ENCODE assay signal across 8 cellular contexts in the genomic region with DNA sequence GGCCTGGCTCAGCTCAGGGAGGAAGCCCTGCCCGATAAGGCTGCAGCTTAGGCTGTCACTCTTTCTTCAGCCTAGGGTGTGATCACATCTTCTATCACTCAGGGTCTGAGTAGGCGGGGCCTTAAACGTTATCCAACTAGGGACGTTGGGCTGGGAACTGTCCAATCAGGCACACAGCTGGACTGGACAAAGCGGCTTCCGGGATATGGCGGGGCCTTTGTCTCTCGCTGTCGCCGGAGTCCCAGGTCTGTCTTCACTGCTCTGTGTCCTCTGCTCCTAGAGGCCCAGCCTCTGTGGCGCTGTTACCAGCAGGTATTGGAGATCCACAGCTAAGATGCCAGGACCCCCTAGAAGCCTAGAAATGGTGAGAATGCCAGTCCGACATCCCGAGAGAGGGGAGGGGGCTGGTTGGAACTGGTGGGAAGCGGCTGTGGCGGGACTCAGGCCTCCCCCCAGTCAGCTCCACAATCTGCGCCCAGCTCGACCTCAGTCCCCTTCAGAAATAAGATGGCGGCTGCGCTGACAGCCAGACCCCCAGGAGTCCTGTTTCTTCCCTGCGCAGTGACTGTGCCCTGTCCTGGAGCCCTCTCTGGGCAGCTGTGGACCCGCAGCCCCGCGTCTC. TPM values are rescaled to one million over a fixed set of nuclear protein-coding genes. Genes with fewer than 3 reads are reported as not detected.
A peak's percentile ranks its signal among the peaks of the same experiment; 100 is the strongest.
DNase-seq lines count a peak whose midpoint lies in the region; ATAC-seq and TF ChIP-seq lines count a peak whose summit lies in the region.

A gene (plus strand): TSS at position 214 of the 622 bp plus-strand sequence. CDS start 121 bp downstream, at position 335.

- peaks cover 6% of the 10 kb centered on the region for H3K4me1 ChIP-seq in neural progenitor cell
- peaks cover 6% of the 10 kb centered on the region for H3K4me1 ChIP-seq in stomach smooth muscle (ENCODE audit: control insufficient read depth, insufficient read depth, low read length)

- peak within 1 kb of the TSS; percentile 88 for H3K4me2 ChIP-seq in neural progenitor cell

- peak within 1 kb of the TSS; percentile 95 for H3K4me3 Mint-ChIP-seq in neural progenitor cell

- H3K27me3 ChIP-seq in HL-60 (ENCODE audit: insufficient read depth, poor library complexity, severe bottlenecking) (no peaks in the 10 kb centered on the region), neural progenitor cell (no peaks in the 10 kb centered on the region), stomach smooth muscle (ENCODE audit: control insufficient read depth in 1 of 2, insufficient read depth in 2 of 2, low read length in 2 of 2) (no peaks in the 10 kb centered on the region)

- H3K27ac ChIP-seq in C4-2B (peak within 1 kb of the TSS; percentile 80), HL-60 (replicated peaks) (peak within 1 kb of the TSS; percentile 69), RWPE1 (peak within 1 kb of the TSS; percentile 87), neural progenitor cell (peak within 1 kb of the TSS; percentile 100), stomach smooth muscle (ENCODE audit: low read length) (peak within 1 kb of the TSS; percentile 67)

- DNase-seq in HL-60 (ENCODE audit: low read depth in 1 of 2, low spot score in 1 of 2) (peak; percentile 60 to 78), RWPE1 (ENCODE audit: low spot score) (peak; percentile 92), foreskin melanocyte (peak; percentile 93), neural progenitor cell (ENCODE audit: low spot score) (peak; percentile 97)
- DNase-seq in activated naive CD4-positive, alpha-beta T cell (lab: John Stamatoyannopoulos, UW): peak; percentile 19 to 51 (median 40)

- peaks cover 13% of the 10 kb centered on the region for H3F3A ChIP-seq in neural progenitor cell (ENCODE audit: low read depth)

- no peaks in the 10 kb centered on the region for H3K4me1 Mint-ChIP-seq in neural progenitor cell

- peaks cover 48% of the 10 kb centered on the region for H3K79me2 ChIP-seq in neural progenitor cell (ENCODE audit: low read depth)

- ATAC-seq in GM19452 (IDR thresholded peaks at IDR 0.05; ENCODE audit: unreplicated experiment): peak; percentile 99

- peaks cover 31% of the 10 kb centered on the region for H3K9me3 Mint-ChIP-seq in neural progenitor cell

- H3K36me3 ChIP-seq in neural progenitor cell: peaks cover 6% of the 10 kb centered on the region
- no peaks in the 10 kb centered on the region for H3K36me3 ChIP-seq in stomach smooth muscle (ENCODE audit: control insufficient read depth in 2 of 2, insufficient read depth in 2 of 2, low read length in 2 of 2)

- no peaks in the 10 kb centered on the region for H4K20me1 ChIP-seq in neural progenitor cell (ENCODE audit: low read depth)

- CTCF ChIA-PET in RWPE1 (lab: Yijun Ruan, JAX): interaction anchor here (0.6 kb wide), 1 partner anchor 331 kb away, joined by 4 read pairs; no protein-coding TSS in a partner anchor

- POLR2A ChIA-PET in RWPE1 (lab: Yijun Ruan, JAX; ENCODE audit: low non-redundant PET): no interaction called here

- peak within 1 kb of the TSS; percentile 100 for H3K27ac Mint-ChIP-seq in neural progenitor cell

- H3K9me3 ChIP-seq in neural progenitor cell (ENCODE audit: low read depth): no peaks in the 10 kb centered on the region
- H3K9me3 ChIP-seq in stomach smooth muscle (ENCODE audit: control insufficient read depth in 2 of 2, low read length in 2 of 2): no peaks in the 10 kb centered on the region

- TF ChIP-seq CTCF in C4-2B (conservative IDR thresholded peaks at IDR 0.05) (no peak), HL-60 (IDR thresholded peaks at IDR 0.05; ENCODE audit: insufficient read depth, low read length) (no peak), RWPE1 (conservative IDR thresholded peaks at IDR 0.05; ENCODE audit: low read depth) (no peak), neural progenitor cell (IDR thresholded peaks at IDR 0.05) (no peak)

- H3K9ac ChIP-seq in neural progenitor cell (peak within 1 kb of the TSS; percentile 99), stomach smooth muscle (ENCODE audit: low read length in 2 of 2) (peak within 1 kb of the TSS; percentile 94 to 96)

- peak within 1 kb of the TSS; percentile 70 for H2AFZ ChIP-seq in neural progenitor cell (replicated peaks)

- H3K36me3 Mint-ChIP-seq in neural progenitor cell: peaks cover 33% of the 10 kb centered on the region

- peak within 1 kb of the TSS; percentile 52 for H3K4me3 ChIP-seq in HL-60 (replicated peaks; ENCODE audit: insufficient read depth, low read length)
- peak within 1 kb of the TSS; percentile 89 for H3K4me3 ChIP-seq in neural progenitor cell
- H3K4me3 ChIP-seq in stomach smooth muscle (ENCODE audit: low read length in 2 of 2): peak within 1 kb of the TSS; percentile 94 to 96

- no peaks in the 10 kb centered on the region for H3K27me3 Mint-ChIP-seq in neural progenitor cell (ENCODE audit: insufficient read depth, low read depth)

RNA-seq across cellular contexts. Expression of the gene that starts here (rescaled TPM):
- total RNA-seq in neural progenitor cell (ENCODE audit: low replicate concordance): 51.9 and 85.5 TPM in 2 replicates

Comparison
In these comparisons a context has a peak if more than half of its experiments do, and no peak if none do; other contexts are left out.
1. Peak in every context shown above with its lines: DNase-seq, ATAC-seq, H3K4me3 ChIP-seq and H3K27ac ChIP-seq.
2. DNase-seq: peak in every context shown above with its lines; median percentile 97 in neural progenitor cell; 93 in foreskin melanocyte; 92 in RWPE1; 69 in HL-60; 40 in activated naive CD4-positive, alpha-beta T cell.